8 cellular contexts compared by ENCODE assay signal in genomic region chr14:24212924-24213865, GRCh38. TPM values are rescaled to one million over a fixed set of nuclear protein-coding genes. Genes with fewer than 3 reads are reported as not detected.
DNase-seq lines count a peak whose midpoint lies in the region; ATAC-seq and TF ChIP-seq lines count a peak whose summit lies in the region.

Gene CHMP4A, minus strand, starts transcription at chr14:24213488. Its CDS starts 49 bp downstream, at chr14:24213439.

- in situ Hi-C loops in GM18951 (cut with MboI; ENCODE audit: low sequenced_read_pairs, unreplicated experiment): no loop called here

- H3K9me3 Mint-ChIP-seq in activated B cell treated with CpG ODN at 0.5 μM for 24 hours: no peaks in the 10 kb centered on the region
- H3K9me3 Mint-ChIP-seq in immature natural killer cell: no peaks in the 10 kb centered on the region

- intact Hi-C loops in activated B cell treated with CpG ODN at 0.5 μM for 24 hours (cut with micrococcal nuclease): loop anchor here (1.0 to 5.0 kb wide), 10 partner anchors 18 to 911 kb away; partner anchors contain the start of genes DCAF11, EMC9, IPO4 and NRL

- CTCF ChIA-PET in activated B cell treated with CpG ODN at 0.5 μM for 24 hours (lab: Charles Lee): interaction anchor here (0.8 to 5.6 kb wide), 10 partner anchors 17 to 222 kb away, joined by 3 to 37 read pairs (median 3); partner anchors contain the start of genes IPO4, IRF9, TINF2 and TM9SF1

- H3K4me1 Mint-ChIP-seq in activated B cell treated with CpG ODN at 0.5 μM for 24 hours: peaks cover 56% of the 10 kb centered on the region
- H3K4me1 Mint-ChIP-seq in immature natural killer cell: peaks cover 58 to 64% of the 10 kb centered on the region in 2 donors

- H3K36me3 Mint-ChIP-seq in activated B cell treated with CpG ODN at 0.5 μM for 24 hours (ENCODE audit: low read depth): peaks cover 61% of the 10 kb centered on the region
- peaks cover 10 to 23% (median 12%) of the 10 kb centered on the region in 3 donors for H3K36me3 Mint-ChIP-seq in immature natural killer cell

- peak; percentile 92 for TF ChIP-seq POLR2A in GM18951 (IDR thresholded peaks at IDR 0.05; ENCODE audit: extremely low read depth, insufficient read depth, insufficient read length)

- H3K27ac Mint-ChIP-seq in activated B cell treated with CpG ODN at 0.5 μM for 24 hours (peak within 1 kb of the TSS; percentile 95), immature natural killer cell (peak within 1 kb of the TSS; percentile 96 to 100 (median 98))

- POLR2A ChIA-PET in activated B cell treated with CpG ODN at 0.5 μM for 24 hours (lab: Charles Lee): interaction anchor here (0.6 to 6.6 kb wide), 41 partner anchors 9 to 892 kb away, joined by 3 to 143 read pairs (median 5); partner anchors contain the start of genes CBLN3, CIDEB, DCAF11 and DHRS1

- H3K4me3 Mint-ChIP-seq in activated B cell treated with CpG ODN at 0.5 μM for 24 hours: peak within 1 kb of the TSS; percentile 91
- H3K4me3 Mint-ChIP-seq in immature natural killer cell: peak within 1 kb of the TSS; percentile 91 to 99 (median 93)

- DNase-seq in AG08395 (ENCODE audit: low spot score) (peak; percentile 98), NCI-H345 (lab: John Stamatoyannopoulos, UW) (peak; percentile 96), activated B cell treated with CpG ODN at 0.5 μM for 24 hours (peak; percentile 83), caudate nucleus (lab: John Stamatoyannopoulos, UW) (peak in 60 of 61 donors; percentile 49 to 97 (median 87)), immature natural killer cell (peak; percentile 95 to 96 (median 96)), smooth muscle cell of the brain vasculature (ENCODE audit: low read depth, low spot score) (peak; percentile 98)

- no peak for TF ChIP-seq CTCF in activated B cell treated with CpG ODN at 0.5 μM for 24 hours (IDR thresholded peaks at IDR 0.05)

- H3K27me3 Mint-ChIP-seq in activated B cell treated with CpG ODN at 0.5 μM for 24 hours (no peaks in the 10 kb centered on the region), immature natural killer cell (ENCODE audit: low read depth in 3 of 3) (peaks cover 8 to 25% (median 14%) of the 10 kb centered on the region in 3 donors)

- ATAC-seq in HG03196 (IDR thresholded peaks at IDR 0.05; ENCODE audit: unreplicated experiment) (peak; percentile 82), activated B cell treated with CpG ODN at 0.5 μM for 24 hours (ENCODE audit: low read depth) (peak; percentile 76)

- peak within 1 kb of the TSS; percentile 93 for H3K27ac ChIP-seq in caudate nucleus (ENCODE audit: low read depth, low read length)

RNA-seq across cellular contexts. Expression of gene CHMP4A, which starts in this region (rescaled TPM):
- 88.5 and 117 TPM in 2 replicates for total RNA-seq in activated B cell treated with CpG ODN at 0.5 μM for 24 hours
- 100 to 1,000 TPM; 162 to 203 (median 168) TPM for polyA plus RNA-seq in immature natural killer cell

Comparison
In these comparisons a context has a peak if more than half of its experiments do, and no peak if none do; other contexts are left out.
1. Peak in every context shown above with its lines: DNase-seq, ATAC-seq and H3K27ac ChIP-seq.